8 cellular contexts compared by ENCODE assay signal in the genomic region with DNA sequence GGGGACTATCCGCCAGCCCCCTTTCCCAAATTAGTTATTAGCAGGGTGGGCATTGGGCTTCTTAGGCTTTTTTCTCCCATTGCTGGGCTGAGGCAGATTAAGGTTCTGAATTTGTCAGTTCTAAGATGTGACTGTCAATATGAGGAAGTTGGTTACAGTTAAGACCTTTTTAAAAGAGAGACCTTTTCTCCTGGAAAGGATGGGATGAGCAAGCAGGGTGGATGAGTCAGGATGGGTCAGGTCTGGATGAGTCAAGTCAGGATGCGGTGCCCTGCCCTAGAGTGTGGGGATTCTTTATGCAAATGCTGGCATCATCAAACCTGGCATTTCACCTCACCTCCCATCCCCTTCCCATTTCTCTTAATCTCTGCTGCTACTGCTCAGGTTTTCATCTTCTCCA.
A peak's percentile ranks its signal among the peaks of the same experiment; 100 is the strongest.
DNase-seq lines count a peak whose midpoint lies in the region; ATAC-seq and TF ChIP-seq lines count a peak whose summit lies in the region.

No MANE protein-coding gene starts in this region.

- peak overlapping the region; percentile 93 for H3K27ac Mint-ChIP-seq in memory B cell

- H3K9me3 ChIP-seq in ES-I3 (ENCODE audit: control insufficient read depth, insufficient read depth, low read length) (no peaks in the 10 kb centered on the region), tibial artery (no peaks in the 10 kb centered on the region)

- intact Hi-C loops in tibial artery (cut with DNase I; ENCODE audit: low total_unique reads) = no loop called here

- TF ChIP-seq CTCF in NB4 (IDR thresholded peaks at IDR 0.05; ENCODE audit: low read depth, low read length) (no peak), tibial artery (IDR thresholded peaks at IDR 0.05) (no peak), GM10266 (IDR thresholded peaks at IDR 0.05; ENCODE audit: control insufficient read depth, insufficient read depth, low read depth, missing control alignments) (no peak)

- peaks cover 9% of the 10 kb centered on the region for H3K36me3 Mint-ChIP-seq in memory B cell

- H3K27ac ChIP-seq in tibial artery = peak overlapping the region; percentile 72 to 80

- no peaks in the 10 kb centered on the region for H3K9me3 Mint-ChIP-seq in memory B cell

- H3K9ac ChIP-seq in ES-I3 (ENCODE audit: low read depth, low read length) = peak overlapping the region; percentile 99

- TF ChIP-seq POLR2A in NB4 (IDR thresholded peaks at IDR 0.05; ENCODE audit: extremely low read depth, insufficient read length) = no peak

- peaks cover 3% of the 10 kb centered on the region for H3K27me3 Mint-ChIP-seq in memory B cell

- peak; percentile 65 for DNase-seq in NB4 (ENCODE audit: low read depth)
- DNase-seq in amniotic epithelial cell (ENCODE audit: low read depth) = peak; percentile 84
- DNase-seq in memory B cell (ENCODE audit: low spot score in 2 of 2) = no peak
- DNase-seq in tibial artery = no peak
- no peak for DNase-seq in GM10266 (ENCODE audit: extremely low spot score)

- H3K4me3 ChIP-seq in NB4 (ENCODE audit: low read depth, low read length) (peak overlapping the region; percentile 85), tibial artery (peak overlapping the region in 1 of 2 donors; percentile 94)

- H3K4me3 Mint-ChIP-seq in memory B cell = peak overlapping the region; percentile 90

- H3K4me1 ChIP-seq in ES-I3 (ENCODE audit: insufficient read depth, low read length) (peaks cover 48% of the 10 kb centered on the region), tibial artery (peaks cover 0 to 40% (median 24%) of the 10 kb centered on the region in 4 donors)

- H3K36me3 ChIP-seq in ES-I3 (ENCODE audit: insufficient read depth, low read length) (peaks cover 42% of the 10 kb centered on the region), tibial artery (peaks cover 5 to 19% (median 15%) of the 10 kb centered on the region in 3 donors)

- ATAC-seq in memory B cell (ENCODE audit: low read depth) = no peak
- no peak for ATAC-seq in HG03159 (IDR thresholded peaks at IDR 0.05; ENCODE audit: unreplicated experiment)
- ATAC-seq in GM21528 (IDR thresholded peaks at IDR 0.05; ENCODE audit: low FRiP score, unreplicated experiment) = no peak

- peaks cover 38% of the 10 kb centered on the region for H3K4me1 Mint-ChIP-seq in memory B cell

- H3K27me3 ChIP-seq in tibial artery = no peaks in the 10 kb centered on the region

Comparison
In these comparisons a context has a peak if more than half of its experiments do, and no peak if none do; other contexts are left out.
1. DNase-seq: peak in NB4 (single experiment) and amniotic epithelial cell (single experiment); none in memory B cell (0 of 2), tibial artery (0 of 2) and GM10266 (single experiment).